Comparison of ENCODE assay signal across 27 cellular contexts in genomic region chr12:119397540-119397939, GRCh38.
"Had no signal": no experiment of that assay in that cellular context is flagged by ENCODE, and none has a peak within 500 bp of the region (broad histone marks: within the 10 kb centered on the region; RNA-seq: fewer than 3 reads in every experiment).

No MANE protein-coding gene starts in this region.

- DNase-seq: stimulated activated CD4-positive, alpha-beta T cell treated with anti-CD3 and anti-CD28 coated beads, Interleukin-2, amount 100 ng/mL, for 24 hours; stimulated activated CD4-positive, alpha-beta T cell treated with anti-CD3 and anti-CD28 coated beads, Interleukin-2, amount 100 ng/mL, for 48 hours; stimulated activated CD4-positive, alpha-beta T cell treated with anti-CD3 and anti-CD28 coated beads, Interleukin-4, amount 100 ng/mL, for 1 hour; stimulated activated CD4-positive, alpha-beta T cell treated with anti-CD3 and anti-CD28 coated beads, Interleukin-4, amount 100 ng/mL, for 24 hours; stimulated activated CD4-positive, alpha-beta T cell treated with anti-CD3 and anti-CD28 coated beads, Interleukin-4, amount 100 ng/mL, for 4 hours; stimulated activated CD8-positive, alpha-beta memory T cell treated with anti-CD3 and anti-CD28 coated beads, Interleukin-4, amount 100 ng/mL, for 48 hours; stimulated activated naive B cell treated with anti-CD40 and anti-IgM and Interleukin-4, amounts not matched to agents 10 μg/mL and 1 μg/mL and 100 μg/mL, for 72 hours; stimulated activated naive CD4-positive, alpha-beta T cell; stimulated activated naive CD4-positive, alpha-beta T cell treated with Interleukin-2 at 50 U/mL for 16 hours; stomach; substantia nigra; testis; thyroid gland; tibial artery; transverse colon; trophoblast cell; upper lobe of right lung; uterus had no signal

- H3K9me3 ChIP-seq: suprapubic skin, testis, thoracic aorta, thyroid gland, tibial artery, transverse colon, upper lobe of left lung, upper lobe of right lung, uterus, vagina had no signal

- H3K9me3 Mint-ChIP-seq: stimulated activated effector memory CD8-positive, alpha-beta T cell treated with anti-CD3 and anti-CD28 coated beads, Interleukin-12 subunit alpha, Interleukin-12 subunit beta, amount 100 ng/mL, for 72 hours; stimulated activated naive CD8-positive, alpha-beta T cell treated with anti-CD3 and anti-CD28 coated beads, Interleukin-15, Interleukin-2, amounts not matched to agents 100 ng/mL and 50 ng/mL, for 24 hours; type B pancreatic cell had no signal

- H3K4me3 Mint-ChIP-seq: stimulated activated effector memory CD8-positive, alpha-beta T cell treated with anti-CD3 and anti-CD28 coated beads, Interleukin-12 subunit alpha, Interleukin-12 subunit beta, amount 100 ng/mL, for 72 hours; stimulated activated memory B cell treated with anti-CD40 and anti-IgM and Interleukin-4, amounts not matched to agents 10 μg/mL and 1 μg/mL and 100 μg/mL, for 72 hours; stimulated activated naive B cell treated with anti-CD40 and anti-IgM and Interleukin-4, amounts not matched to agents 10 μg/mL and 1 μg/mL and 100 μg/mL, for 72 hours; stimulated activated naive CD8-positive, alpha-beta T cell treated with anti-CD3 and anti-CD28 coated beads, Interleukin-15, Interleukin-2, amounts not matched to agents 100 ng/mL and 50 ng/mL, for 24 hours; type B pancreatic cell had no signal

- H3K4me1 Mint-ChIP-seq: stimulated activated effector memory CD8-positive, alpha-beta T cell treated with anti-CD3 and anti-CD28 coated beads, Interleukin-12 subunit alpha, Interleukin-12 subunit beta, amount 100 ng/mL, for 72 hours; stimulated activated memory B cell treated with anti-CD40 and anti-IgM and Interleukin-4, amounts not matched to agents 10 μg/mL and 1 μg/mL and 100 μg/mL, for 72 hours; stimulated activated naive B cell treated with anti-CD40 and anti-IgM and Interleukin-4, amounts not matched to agents 10 μg/mL and 1 μg/mL and 100 μg/mL, for 72 hours had no signal

- H3K36me3 ChIP-seq: stomach, suprapubic skin, thoracic aorta, thyroid gland, tibial artery, tibial nerve, transverse colon, upper lobe of left lung, upper lobe of right lung, uterus, vagina had no signal

- H3K27ac ChIP-seq: stomach, suprapubic skin, testis, thoracic aorta, thyroid gland, tibial artery, tibial nerve, transverse colon, upper lobe of left lung, upper lobe of right lung, uterus, vagina had no signal

- H3K27me3 Mint-ChIP-seq: stimulated activated memory B cell treated with anti-CD40 and anti-IgM and Interleukin-4, amounts not matched to agents 10 μg/mL and 1 μg/mL and 100 μg/mL, for 72 hours; stimulated activated naive B cell treated with anti-CD40 and anti-IgM and Interleukin-4, amounts not matched to agents 10 μg/mL and 1 μg/mL and 100 μg/mL, for 72 hours; stimulated activated naive CD8-positive, alpha-beta T cell treated with anti-CD3 and anti-CD28 coated beads, Interleukin-15, Interleukin-2, amounts not matched to agents 100 ng/mL and 50 ng/mL, for 24 hours had no signal

- H3K27ac Mint-ChIP-seq: stimulated activated effector memory CD8-positive, alpha-beta T cell treated with anti-CD3 and anti-CD28 coated beads, Interleukin-12 subunit alpha, Interleukin-12 subunit beta, amount 100 ng/mL, for 72 hours; stimulated activated memory B cell treated with anti-CD40 and anti-IgM and Interleukin-4, amounts not matched to agents 10 μg/mL and 1 μg/mL and 100 μg/mL, for 72 hours; stimulated activated naive B cell treated with anti-CD40 and anti-IgM and Interleukin-4, amounts not matched to agents 10 μg/mL and 1 μg/mL and 100 μg/mL, for 72 hours; stimulated activated naive CD8-positive, alpha-beta T cell treated with anti-CD3 and anti-CD28 coated beads, Interleukin-15, Interleukin-2, amounts not matched to agents 100 ng/mL and 50 ng/mL, for 24 hours; type B pancreatic cell had no signal

- H3K4me1 ChIP-seq: stomach, suprapubic skin, testis, tibial artery, tibial nerve, transverse colon, upper lobe of left lung, upper lobe of right lung, uterus, vagina had no signal

- H3K4me3 ChIP-seq: stomach, suprapubic skin, testis, thoracic aorta, thyroid gland, tibial artery, tibial nerve, transverse colon, upper lobe of left lung, upper lobe of right lung, uterus, vagina had no signal

- H3K27me3 ChIP-seq: stomach, suprapubic skin, testis, thyroid gland, tibial artery, tibial nerve, transverse colon, upper lobe of left lung, upper lobe of right lung, uterus, vagina had no signal

- ATAC-seq: stimulated activated effector memory CD8-positive, alpha-beta T cell treated with anti-CD3 and anti-CD28 coated beads, Interleukin-12 subunit alpha, Interleukin-12 subunit beta, amount 100 ng/mL, for 72 hours; stimulated activated naive B cell treated with anti-CD40 and anti-IgM and Interleukin-4, amounts not matched to agents 10 μg/mL and 1 μg/mL and 100 μg/mL, for 72 hours; upper lobe of right lung had no signal
